Comparison of ENCODE assay signal across 16 cellular contexts in genomic region chr2:26933638-26934334, GRCh38. TPM values are rescaled to one million over a fixed set of nuclear protein-coding genes. Genes with fewer than 3 reads are reported as not detected.
DNase-seq lines count a peak whose midpoint lies in the region; ATAC-seq and TF ChIP-seq lines count a peak whose summit lies in the region.
"Had no signal": no experiment of that assay in that cellular context is flagged by ENCODE, and none has a peak within 500 bp of the region (broad histone marks: within the 10 kb centered on the region; RNA-seq: fewer than 3 reads in every experiment).

No MANE protein-coding gene starts in this region.

- H3K9me3 Mint-ChIP-seq in activated CD8-positive, alpha-beta memory T cell treated with anti-CD3 and anti-CD28 coated beads, Interleukin-2, amount 10 ng/mL, durations not matched to agents 7 days and 5 days (ENCODE audit: low read depth): no peaks in the 10 kb centered on the region
- no peaks in the 10 kb centered on the region for H3K9me3 Mint-ChIP-seq in brain
- H3K9me3 Mint-ChIP-seq in nephron progenitor cell: no peaks in the 10 kb centered on the region
- H3K9me3 Mint-ChIP-seq: CD8-positive, alpha-beta memory T cell had no signal

- ATAC-seq in activated CD8-positive, alpha-beta memory T cell treated with anti-CD3 and anti-CD28 coated beads, Interleukin-2, amount 10 ng/mL, durations not matched to agents 7 days and 5 days: no peak

- CTCF ChIA-PET in activated CD8-positive, alpha-beta memory T cell treated with anti-CD3 and anti-CD28 coated beads, Interleukin-2, amount 10 ng/mL, durations not matched to agents 7 days and 5 days (lab: Charles Lee): interaction anchor here (1.0 to 2.3 kb wide), 2 partner anchors 24 to 88 kb away, joined by 3 to 8 read pairs; no protein-coding TSS in a partner anchor

- no peaks in the 10 kb centered on the region for H3K36me3 Mint-ChIP-seq in activated CD8-positive, alpha-beta memory T cell treated with anti-CD3 and anti-CD28 coated beads, Interleukin-2, amount 10 ng/mL, durations not matched to agents 7 days and 5 days
- H3K36me3 Mint-ChIP-seq in brain (peaks cover 47% of the 10 kb centered on the region), nephron progenitor cell (ENCODE audit: low read depth) (peaks cover 12% of the 10 kb centered on the region)
- H3K36me3 Mint-ChIP-seq: CD8-positive, alpha-beta memory T cell had no signal

- peak; percentile 33 for DNase-seq in activated CD8-positive, alpha-beta memory T cell treated with anti-CD3 and anti-CD28 coated beads, Interleukin-2, amount 10 ng/mL, durations not matched to agents 7 days and 5 days
- DNase-seq in activated CD8-positive, alpha-beta memory T cell treated with anti-CD3 and anti-CD28 coated beads for 24 hours: no peak
- DNase-seq in nephron progenitor cell (no peak), cerebellum (ENCODE audit: low spot score) (no peak), NCI-H82 treated with DMSO at 0.1 percent for 48 hours (lab: John Stamatoyannopoulos, UW; ENCODE audit: unreplicated experiment) (no peak)
- peak; percentile 5 for DNase-seq in stimulated activated CD8-positive, alpha-beta memory T cell treated with anti-CD3 and anti-CD28 coated beads, Interleukin-4, amount 100 ng/mL, for 48 hours
- DNase-seq in stimulated activated CD4-positive, alpha-beta T cell treated with anti-CD3 and anti-CD28 coated beads, Interleukin-15, amount 100 ng/mL, for 24 hours: no peak
- DNase-seq: CD8-positive, alpha-beta memory T cell; KG1; MG63; NCI-H1105 treated with DMSO at 0.1 percent for 48 hours; NCI-H2029 treated with DMSO at 0.1 percent for 48 hours; NCI-H526 treated with DMSO at 0.1 percent for 48 hours; Right ventricle myocardium superior had no signal

- no peak overlapping the region for H3K27ac Mint-ChIP-seq in activated CD8-positive, alpha-beta memory T cell treated with anti-CD3 and anti-CD28 coated beads, Interleukin-2, amount 10 ng/mL, durations not matched to agents 7 days and 5 days
- H3K27ac Mint-ChIP-seq in brain (peak overlapping the region; percentile 59 to 91 (median 68)), nephron progenitor cell (peak overlapping the region; percentile 84)
- H3K27ac Mint-ChIP-seq: B cell; CD8-positive, alpha-beta memory T cell had no signal

- no peak overlapping the region for H3K4me3 Mint-ChIP-seq in activated CD8-positive, alpha-beta memory T cell treated with anti-CD3 and anti-CD28 coated beads, Interleukin-2, amount 10 ng/mL, durations not matched to agents 7 days and 5 days
- H3K4me3 Mint-ChIP-seq in brain (peak overlapping the region in 1 of 5 experiments; percentile 11), nephron progenitor cell (no peak overlapping the region)
- H3K4me3 Mint-ChIP-seq: B cell; CD8-positive, alpha-beta memory T cell had no signal

- H3K4me1 Mint-ChIP-seq in activated CD8-positive, alpha-beta memory T cell treated with anti-CD3 and anti-CD28 coated beads, Interleukin-2, amount 10 ng/mL, durations not matched to agents 7 days and 5 days: no peaks in the 10 kb centered on the region
- H3K4me1 Mint-ChIP-seq in brain (peaks cover 22% of the 10 kb centered on the region), nephron progenitor cell (peaks cover 1% of the 10 kb centered on the region)
- H3K4me1 Mint-ChIP-seq: B cell; CD8-positive, alpha-beta memory T cell had no signal

- H3K27me3 Mint-ChIP-seq in activated CD8-positive, alpha-beta memory T cell treated with anti-CD3 and anti-CD28 coated beads, Interleukin-2, amount 10 ng/mL, durations not matched to agents 7 days and 5 days: peaks cover 3% of the 10 kb centered on the region
- H3K27me3 Mint-ChIP-seq in brain (no peaks in the 10 kb centered on the region), nephron progenitor cell (ENCODE audit: low read depth, poor library complexity) (peaks cover 3% of the 10 kb centered on the region)

- no peak for TF ChIP-seq CTCF in brain (conservative IDR thresholded peaks at IDR 0.05)
- no peak for TF ChIP-seq CTCF in nephron progenitor cell (IDR thresholded peaks at IDR 0.05)

RNA-seq across cellular contexts. Expression of gene MAPRE3, which starts 36.7 kb away (rescaled TPM):
- 1 to 10 TPM in 1 of 2 experiments, under 1 TPM in 1; 0.91 to 1.3 TPM for total RNA-seq in activated CD8-positive, alpha-beta memory T cell treated with anti-CD3 and anti-CD28 coated beads, Interleukin-2, amount 10 ng/mL, durations not matched to agents 7 days and 5 days
- polyA plus RNA-seq in brain (ENCODE audit: insufficient read depth, low read depth, low replicate concordance): 130 TPM
- 20.8 TPM for total RNA-seq in cerebellum

Comparison
In these comparisons a context has a peak if more than half of its experiments do, and no peak if none do; other contexts are left out.
1. DNase-seq: peak in activated CD8-positive, alpha-beta memory T cell treated with anti-CD3 and anti-CD28 coated beads, Interleukin-2, amount 10 ng/mL, durations not matched to agents 7 days and 5 days (single experiment) and stimulated activated CD8-positive, alpha-beta memory T cell treated with anti-CD3 and anti-CD28 coated beads, Interleukin-4, amount 100 ng/mL, for 48 hours (single experiment); none in activated CD8-positive, alpha-beta memory T cell treated with anti-CD3 and anti-CD28 coated beads for 24 hours (single experiment), nephron progenitor cell (single experiment), cerebellum (single experiment), NCI-H82 treated with DMSO at 0.1 percent for 48 hours (single experiment) and stimulated activated CD4-positive, alpha-beta T cell treated with anti-CD3 and anti-CD28 coated beads, Interleukin-15, amount 100 ng/mL, for 24 hours (single experiment).